ENCODE assay signal across 1 cellular context in genomic region chr12:109358154-109358869, GRCh38.
TF ChIP-seq lines count a peak whose summit lies in the region.

No MANE protein-coding gene starts in this region.

TF ChIP-seq in K562, 482 proteins besides CTCF, POLR2A, EP300 and RAD21:
- peak; percentile 80; the same call in 1 of the 2 replicates for TF ChIP-seq ZNF41 (CRISPR knock-in tag; conservative IDR thresholded peaks at IDR 0.05)
- no peak for TF ChIP-seq RBM25 (IDR thresholded peaks at IDR 0.05; ENCODE audit: low read depth, low read length, severe bottlenecking)
- TF ChIP-seq CBX2 (IDR thresholded peaks at IDR 0.05; ENCODE audit: insufficient read depth, low read length, poor library complexity, severe bottlenecking), result peak; percentile 62
- TF ChIP-seq ELK1 (CRISPR knock-in tag; IDR thresholded peaks at IDR 0.05), result no peak
- no peak for TF ChIP-seq ZNF134 (CRISPR knock-in tag; conservative IDR thresholded peaks at IDR 0.05)
- no peak for TF ChIP-seq MAFK (IDR thresholded peaks at IDR 0.05; ENCODE audit: low read length)
- TF ChIP-seq TCF3 (CRISPR knock-in tag; IDR thresholded peaks at IDR 0.05), result no peak
- no peak for TF ChIP-seq ZBTB2 (IDR thresholded peaks at IDR 0.05)
- no peak for TF ChIP-seq SMARCB1 (IDR thresholded peaks at IDR 0.05; ENCODE audit: insufficient read length, low read depth)
- no peak for TF ChIP-seq TEAD2 (tag; IDR thresholded peaks at IDR 0.05)
- no peak for TF ChIP-seq FIP1L1 (IDR thresholded peaks at IDR 0.05; ENCODE audit: low read depth, low read length, poor library complexity, severe bottlenecking)
